Comparison of ENCODE assay signal across 1 cellular context in the genomic region with DNA sequence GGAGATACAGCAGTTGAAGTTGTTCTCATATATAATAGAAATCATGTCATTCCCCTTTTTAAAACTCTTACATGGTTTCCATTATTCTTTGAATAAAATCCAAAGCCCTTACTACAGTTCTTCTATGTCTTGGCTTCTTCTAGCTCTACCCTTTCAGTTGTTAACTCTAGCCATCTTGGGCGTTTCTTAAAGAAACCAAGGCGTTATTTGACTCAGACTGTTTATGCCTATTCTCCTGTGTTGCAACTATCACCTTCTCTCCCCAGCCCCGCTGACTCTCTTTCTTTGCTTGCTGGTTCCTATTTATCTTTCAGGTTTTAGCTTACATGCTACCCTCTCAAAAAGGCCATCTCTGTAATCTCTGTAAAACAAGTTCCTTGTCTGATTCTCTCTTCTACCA.
A peak's percentile ranks its signal among the peaks of the same experiment; 100 is the strongest.
TF ChIP-seq lines count a peak whose summit lies in the region.

No MANE protein-coding gene starts in this region.

TF ChIP-seq in GM12878, 131 proteins besides CTCF, POLR2A, EP300 and RAD21:
- TF ChIP-seq JUNB (IDR thresholded peaks at IDR 0.05) = peak; percentile 38; the same call in 1 of the 2 replicates
- TF ChIP-seq PML (IDR thresholded peaks at IDR 0.05; ENCODE audit: low read length) = no peak
